ENCODE assay signal across 8 cellular contexts in genomic region chr16:71484006-71484893, GRCh38. TPM values are rescaled to one million over a fixed set of nuclear protein-coding genes. Genes with fewer than 3 reads are reported as not detected.
DNase-seq lines count a peak whose midpoint lies in the region; ATAC-seq and TF ChIP-seq lines count a peak whose summit lies in the region.

No MANE protein-coding gene starts in this region.

- no peaks in the 10 kb centered on the region for H3K4me1 Mint-ChIP-seq in Caco-2 (ENCODE audit: low read depth, unreplicated experiment)

- no peak for TF ChIP-seq CTCF in Caco-2 (IDR thresholded peaks at IDR 0.05; ENCODE audit: insufficient read depth in 1 of 2, low read depth in 1 of 2, low read length in 1 of 2, severe bottlenecking in 1 of 2, unreplicated experiment in 1 of 2)

- H3K9me3 ChIP-seq in Caco-2: no peaks in the 10 kb centered on the region
- no peaks in the 10 kb centered on the region for H3K9me3 ChIP-seq in NT2/D1 (ENCODE audit: insufficient read depth, low read length)

- H3K27me3 Mint-ChIP-seq in Caco-2 (ENCODE audit: insufficient read depth, unreplicated experiment): no peaks in the 10 kb centered on the region

- peak overlapping the region; percentile 89 for H3K9ac ChIP-seq in NT2/D1 (ENCODE audit: insufficient read length, low read depth)

- no peaks in the 10 kb centered on the region for H3K27me3 ChIP-seq in Caco-2 (replicated peaks; ENCODE audit: control insufficient read depth, insufficient read depth, low read length)
- H3K27me3 ChIP-seq in NT2/D1 (ENCODE audit: insufficient read depth, insufficient read length): no peaks in the 10 kb centered on the region

- TSS peak; percentile 70 for BruUV-seq in Caco-2 (replicated peaks; lab: Mats Ljungman, UMichigan)

- no peaks in the 10 kb centered on the region for H3K4me1 ChIP-seq in Caco-2
- no peaks in the 10 kb centered on the region for H3K4me1 ChIP-seq in NT2/D1 (ENCODE audit: insufficient read depth, insufficient read length)

- H3K27ac Mint-ChIP-seq in Caco-2 (ENCODE audit: unreplicated experiment): peak overlapping the region; percentile 36

- H3K36me3 ChIP-seq in Caco-2 (ENCODE audit: control insufficient read depth, insufficient read depth, low read length): no peaks in the 10 kb centered on the region
- H3K36me3 ChIP-seq in NT2/D1 (ENCODE audit: insufficient read depth, insufficient read length, low read length): no peaks in the 10 kb centered on the region

- POLR2A ChIA-PET in Caco-2 (lab: Charles Lee): interaction anchor here (1.4 kb wide), 1 partner anchor 22 kb away, joined by 7 read pairs; the partner anchor contains the start of gene ZNF23

- peaks cover 4% of the 10 kb centered on the region for H3K36me3 Mint-ChIP-seq in Caco-2 (ENCODE audit: insufficient read depth, unreplicated experiment)

- H3K9me3 Mint-ChIP-seq in Caco-2 (ENCODE audit: unreplicated experiment): no peaks in the 10 kb centered on the region

- intact Hi-C loops in Caco-2 (cut with micrococcal nuclease; ENCODE audit: unreplicated experiment): loop anchor here (1.0 kb wide), 3 partner anchors 16 to 127 kb away; partner anchors contain the start of gene ZNF23

- CTCF ChIA-PET in Caco-2 (lab: Charles Lee): interaction anchor here (0.6 kb wide), 1 partner anchor 17 kb away, joined by 3 read pairs; no protein-coding TSS in a partner anchor

- H3K4me3 ChIP-seq in Caco-2 (ENCODE audit: low read depth, low read length) (peak overlapping the region; percentile 65), NT2/D1 (ENCODE audit: insufficient read length, low read depth) (peak overlapping the region; percentile 88)

- DNase-seq in Caco-2 (peak; percentile 78 to 85), HUDEP-2 (lab: John Stamatoyannopoulos, UW; ENCODE audit: unreplicated experiment in 76 of 76) (peak in 73 of 76 experiments; percentile 16 to 81 (median 63)), NT2/D1 (ENCODE audit: low read depth, low spot score) (peak; percentile 76), activated T-cell treated with anti-CD3 and anti-CD28 coated beads for 1 hour (ENCODE audit: low read depth) (peak; percentile 55), epidermal melanocyte (ENCODE audit: insufficient read length, low spot score) (peak; percentile 77), middle frontal gyrus (ENCODE audit: extremely low spot score, low spot score) (peak; percentile 89)
- peak; percentile 53 to 59 for DNase-seq in stimulated activated CD8-positive, alpha-beta memory T cell treated with anti-CD3 and anti-CD28 coated beads, Interleukin-2, amount 100 ng/mL, for 1 hour (ENCODE audit: low read depth in 2 of 2)

- peak; percentile 92 for ATAC-seq in GM21390 (IDR thresholded peaks at IDR 0.05; ENCODE audit: unreplicated experiment)

- peak overlapping the region; percentile 76 for H3K4me3 Mint-ChIP-seq in Caco-2 (ENCODE audit: unreplicated experiment)

RNA-seq across cellular contexts. Expression of gene ZNF19, which starts 4.9 kb away (rescaled TPM):
- total RNA-seq in Caco-2 (2022): 5.1 TPM in 2 replicates

RNA-seq across cellular contexts. Expression of gene ZNF23, which starts 22.2 kb away (rescaled TPM):
- 8.5 and 9.6 TPM in 2 replicates for total RNA-seq in Caco-2 (2022)

RNA-seq across cellular contexts. Expression of gene CHST4, which starts 42.0 kb away (rescaled TPM):
- total RNA-seq in Caco-2 (2022): not detected in 2 replicates

RNA-seq across cellular contexts. Expression of gene TLE7, which starts 42.4 kb away (rescaled TPM):
- total RNA-seq in Caco-2 (2022): not detected in 2 replicates

Comparison
In these comparisons a context has a peak if more than half of its experiments do, and no peak if none do; other contexts are left out.
1. Peak in every context shown above with its lines: DNase-seq, ATAC-seq and H3K4me3 ChIP-seq.